ENCODE assay signal across 28 cellular contexts in genomic region chr18:47036927-47037605, GRCh38. TPM values are rescaled to one million over a fixed set of nuclear protein-coding genes. Genes with fewer than 3 reads are reported as not detected.
"Had no signal": no experiment of that assay in that cellular context is flagged by ENCODE, and none has a peak within 500 bp of the region (broad histone marks: within the 10 kb centered on the region; RNA-seq: fewer than 3 reads in every experiment).

No MANE protein-coding gene starts in this region.

- ATAC-seq: activated T-helper 17 cell treated with anti-CD3 and anti-CD28 coated beads, Interleukin-2, amount 50 U/mL, for 72 hours; lower lobe of right lung; mucosa of descending colon; psoas muscle; right cardiac atrium; stimulated activated effector memory CD8-positive, alpha-beta T cell treated with anti-CD3 and anti-CD28 coated beads, Interleukin-12 subunit alpha, Interleukin-12 subunit beta, amount 100 ng/mL, for 72 hours; stimulated activated naive CD8-positive, alpha-beta T cell treated with anti-CD3 and anti-CD28 coated beads, Interleukin-15, amount 100 ng/mL, for 72 hours had no signal

- H3K36me3 ChIP-seq: adrenal gland, ascending aorta, brain microvascular endothelial cell, lower lobe of right lung, pancreas, suprapubic skin, tibial nerve had no signal

- H3K4me3 ChIP-seq: adrenal gland, ascending aorta, lower lobe of right lung, mucosa of descending colon, pancreas, psoas muscle, suprapubic skin, tibial nerve had no signal

- H3K36me3 Mint-ChIP-seq: immature natural killer cell; stimulated activated effector memory CD8-positive, alpha-beta T cell treated with anti-CD3 and anti-CD28 coated beads, Interleukin-12 subunit alpha, Interleukin-12 subunit beta, amount 100 ng/mL, for 72 hours had no signal

- DNase-seq: activated CD8-positive, alpha-beta memory T cell treated with anti-CD3 and anti-CD28 coated beads for 24 hours; activated CD8-positive, alpha-beta memory T cell treated with anti-CD3 and anti-CD28 coated beads, Interleukin-2, amount 50 U/mL, for 4 hours; activated T-cell treated with anti-CD3 and anti-CD28 coated beads, Interleukin-2, amount 50 U/mL, for 24 hours; caudate nucleus; effector CD4-positive, alpha-beta T cell; immature natural killer cell; lower lobe of right lung; pancreas; psoas muscle; right cardiac atrium; stimulated activated CD4-positive, alpha-beta T cell treated with anti-CD3 and anti-CD28 coated beads, Interleukin-12 subunit alpha, Interleukin-12 subunit beta, amount 100 ng/mL, for 4 hours; stimulated activated naive CD8-positive, alpha-beta T cell treated with anti-CD3 and anti-CD28 coated beads, Interleukin-15, amount 100 ng/mL, for 72 hours had no signal

- H3K27me3 ChIP-seq: adrenal gland, ascending aorta, brain microvascular endothelial cell, pancreas, suprapubic skin, tibial nerve had no signal

- H3K27me3 Mint-ChIP-seq: dendritic cell treated with granulocyte-macrophage colony-stimulating factor and Interleukin-4, amounts not matched to agents 40 ng/mL and 50 ng/mL, for 4 days had no signal

- H3K27ac Mint-ChIP-seq: activated naive CD8-positive, alpha-beta T cell; activated T-cell treated with anti-CD3 and anti-CD28 coated beads, Interleukin-2, amount 50 U/mL, for 24 hours; activated T-helper 17 cell treated with anti-CD3 and anti-CD28 coated beads, Interleukin-2, amount 50 U/mL, for 72 hours; dendritic cell treated with granulocyte-macrophage colony-stimulating factor and Interleukin-4, amounts not matched to agents 40 ng/mL and 50 ng/mL, for 4 days; immature natural killer cell; nephron progenitor cell; stimulated activated effector memory CD8-positive, alpha-beta T cell treated with anti-CD3 and anti-CD28 coated beads, Interleukin-12 subunit alpha, Interleukin-12 subunit beta, amount 100 ng/mL, for 72 hours; stimulated activated naive CD8-positive, alpha-beta T cell treated with anti-CD3 and anti-CD28 coated beads, Interleukin-15, amount 100 ng/mL, for 72 hours had no signal

- H3K4me1 Mint-ChIP-seq: activated T-helper 17 cell treated with anti-CD3 and anti-CD28 coated beads, Interleukin-2, amount 50 U/mL, for 72 hours; immature natural killer cell; stimulated activated effector memory CD8-positive, alpha-beta T cell treated with anti-CD3 and anti-CD28 coated beads, Interleukin-12 subunit alpha, Interleukin-12 subunit beta, amount 100 ng/mL, for 72 hours; stimulated activated naive CD8-positive, alpha-beta T cell treated with anti-CD3 and anti-CD28 coated beads, Interleukin-15, amount 100 ng/mL, for 72 hours had no signal

- H3K4me3 Mint-ChIP-seq: activated naive CD8-positive, alpha-beta T cell; activated T-cell treated with anti-CD3 and anti-CD28 coated beads, Interleukin-2, amount 50 U/mL, for 24 hours; activated T-helper 17 cell treated with anti-CD3 and anti-CD28 coated beads, Interleukin-2, amount 50 U/mL, for 72 hours; dendritic cell treated with granulocyte-macrophage colony-stimulating factor and Interleukin-4, amounts not matched to agents 40 ng/mL and 50 ng/mL, for 4 days; immature natural killer cell; nephron progenitor cell; stimulated activated effector memory CD8-positive, alpha-beta T cell treated with anti-CD3 and anti-CD28 coated beads, Interleukin-12 subunit alpha, Interleukin-12 subunit beta, amount 100 ng/mL, for 72 hours; stimulated activated naive CD8-positive, alpha-beta T cell treated with anti-CD3 and anti-CD28 coated beads, Interleukin-15, amount 100 ng/mL, for 72 hours had no signal

- H3K9me3 Mint-ChIP-seq: activated T-helper 17 cell treated with anti-CD3 and anti-CD28 coated beads, Interleukin-2, amount 50 U/mL, for 72 hours; nephron progenitor cell; stimulated activated effector memory CD8-positive, alpha-beta T cell treated with anti-CD3 and anti-CD28 coated beads, Interleukin-12 subunit alpha, Interleukin-12 subunit beta, amount 100 ng/mL, for 72 hours had no signal

RNA-seq across cellular contexts. Expression of gene ELOA2, which starts 1.6 kb away (rescaled TPM):
- total RNA-seq: activated T-helper 17 cell treated with anti-CD3 and anti-CD28 coated beads, Interleukin-2, amount 50 U/mL, for 72 hours; adrenal gland; ascending aorta; fibroblast of lung; glomerular endothelial cell; kidney epithelial cell; left lobe of liver; lower lobe of right lung; mucosa of descending colon; pancreas; right cardiac atrium; skeletal muscle tissue; suprapubic skin; tibial nerve had no signal
